ENCODE assay signal across 23 cellular contexts in genomic region chr6:90278129-90278528, GRCh38. TPM values are rescaled to one million over a fixed set of nuclear protein-coding genes. Genes with fewer than 3 reads are reported as not detected.
DNase-seq lines count a peak whose midpoint lies in the region; ATAC-seq and TF ChIP-seq lines count a peak whose summit lies in the region.
"Had no signal": no experiment of that assay in that cellular context is flagged by ENCODE, and none has a peak within 500 bp of the region (broad histone marks: within the 10 kb centered on the region; RNA-seq: fewer than 3 reads in every experiment).

No MANE protein-coding gene starts in this region.

- no peak overlapping the region for H2BK15ac ChIP-seq in mesenchymal stem cell (ENCODE audit: low read depth, poor library complexity, severe bottlenecking)

- intact Hi-C loops in activated B cell treated with CpG ODN at 0.5 μM for 24 hours (cut with micrococcal nuclease) = no loop called here
- intact Hi-C loops in uterus (cut with DNase I; ENCODE audit: low total_unique reads) = no loop called here
- intact Hi-C loops in vagina (cut with DNase I) = no loop called here

- H3K4me1 Mint-ChIP-seq in stimulated activated naive CD8-positive, alpha-beta T cell treated with anti-CD3 and anti-CD28 coated beads, Interleukin-15, Interleukin-2, amounts not matched to agents 100 ng/mL and 50 ng/mL, for 24 hours (ENCODE audit: low read depth) = peaks cover 97% of the 10 kb centered on the region
- peaks cover 91% of the 10 kb centered on the region for H3K4me1 Mint-ChIP-seq in activated B cell treated with CpG ODN at 0.5 μM for 24 hours
- H3K4me1 Mint-ChIP-seq: WTC11 had no signal

- no peak overlapping the region for H3K9ac ChIP-seq in mesenchymal stem cell (ENCODE audit: low read length)

- H2BK12ac ChIP-seq in mesenchymal stem cell (ENCODE audit: low read length in 2 of 2) = no peak overlapping the region

- no peaks in the 10 kb centered on the region for H3K27me3 Mint-ChIP-seq in stimulated activated naive CD8-positive, alpha-beta T cell treated with anti-CD3 and anti-CD28 coated beads, Interleukin-15, Interleukin-2, amounts not matched to agents 100 ng/mL and 50 ng/mL, for 24 hours
- no peaks in the 10 kb centered on the region for H3K27me3 Mint-ChIP-seq in activated B cell treated with CpG ODN at 0.5 μM for 24 hours
- H3K27me3 Mint-ChIP-seq: brain had no signal

- peak overlapping the region; percentile 7 for H4K8ac ChIP-seq in mesenchymal stem cell (ENCODE audit: low read length)

- TF ChIP-seq POLR2A in uterus (IDR thresholded peaks at IDR 0.05) (no peak), vagina (IDR thresholded peaks at IDR 0.05) (no peak)

- H3K9me3 ChIP-seq in mesenchymal stem cell (ENCODE audit: control insufficient read depth, low read length) (no peaks in the 10 kb centered on the region), uterus (no peaks in the 10 kb centered on the region), vagina (no peaks in the 10 kb centered on the region)
- H3K9me3 ChIP-seq: Caco-2, HAP-1, tibial nerve had no signal

- no peak overlapping the region for H3K4ac ChIP-seq in mesenchymal stem cell (ENCODE audit: low read depth in 1 of 2, low read length in 2 of 2)

- H3K4me1 ChIP-seq in mesenchymal stem cell (ENCODE audit: control insufficient read depth, insufficient read depth, low read depth, low read length) = no peaks in the 10 kb centered on the region
- H3K4me1 ChIP-seq in uterus = no peaks in the 10 kb centered on the region
- no peaks in the 10 kb centered on the region for H3K4me1 ChIP-seq in vagina
- H3K4me1 ChIP-seq: Caco-2, HAP-1 had no signal

- no peak for DNase-seq in stimulated activated naive CD8-positive, alpha-beta T cell treated with anti-CD3 and anti-CD28 coated beads, Interleukin-15, Interleukin-2, amounts not matched to agents 100 U/mL and 50 U/mL, for 24 hours
- DNase-seq in activated B cell treated with CpG ODN at 0.5 μM for 24 hours = no peak
- DNase-seq in mesenchymal stem cell = no peak
- DNase-seq in uterus = no peak
- no peak for DNase-seq in vagina (ENCODE audit: extremely low spot score in 2 of 2)
- DNase-seq in NCI-H1105 treated with DMSO at 0.1 percent for 48 hours (lab: John Stamatoyannopoulos, UW) = no peak
- DNase-seq: activated CD8-positive, alpha-beta memory T cell treated with anti-CD3 and anti-CD28 coated beads, Interleukin-2, amount 10 ng/mL, durations not matched to agents 7 days and 5 days; Caco-2; DND-41; Karpas-422; left cardiac atrium; NCI-H1930; NCI-H345; NCI-H82; PC-9; posterior cingulate gyrus; SIG-M5; stimulated activated CD4-positive, alpha-beta T cell treated with anti-CD3 and anti-CD28 coated beads, Interleukin-1b, Interleukin-23, amount 100 ng/mL, for 48 hours had no signal

- H2AK5ac ChIP-seq in mesenchymal stem cell (ENCODE audit: low read length, severe bottlenecking) = no peak overlapping the region

- H3K27ac Mint-ChIP-seq in stimulated activated naive CD8-positive, alpha-beta T cell treated with anti-CD3 and anti-CD28 coated beads, Interleukin-15, Interleukin-2, amounts not matched to agents 100 ng/mL and 50 ng/mL, for 24 hours = peak overlapping the region; percentile 98
- H3K27ac Mint-ChIP-seq in activated B cell treated with CpG ODN at 0.5 μM for 24 hours = peak overlapping the region; percentile 68
- H3K27ac Mint-ChIP-seq: activated CD8-positive, alpha-beta memory T cell treated with anti-CD3 and anti-CD28 coated beads, Interleukin-2, amount 10 ng/mL, durations not matched to agents 7 days and 5 days; WTC11 had no signal

- H3K14ac ChIP-seq in mesenchymal stem cell (ENCODE audit: low read length in 2 of 2) = no peak overlapping the region

- peaks cover 56% of the 10 kb centered on the region for H3K36me3 Mint-ChIP-seq in stimulated activated naive CD8-positive, alpha-beta T cell treated with anti-CD3 and anti-CD28 coated beads, Interleukin-15, Interleukin-2, amounts not matched to agents 100 ng/mL and 50 ng/mL, for 24 hours (ENCODE audit: low read depth)
- H3K36me3 Mint-ChIP-seq in activated B cell treated with CpG ODN at 0.5 μM for 24 hours (ENCODE audit: low read depth) = peaks cover 16% of the 10 kb centered on the region
- H3K36me3 Mint-ChIP-seq: WTC11 had no signal

- H3K4me2 ChIP-seq in mesenchymal stem cell (ENCODE audit: low read length, poor library complexity, severe bottlenecking) = no peak overlapping the region
- H3K4me2 ChIP-seq: PC-9 had no signal

- no peak overlapping the region for H4K91ac ChIP-seq in mesenchymal stem cell (ENCODE audit: low read length)

- H3K9me3 Mint-ChIP-seq in stimulated activated naive CD8-positive, alpha-beta T cell treated with anti-CD3 and anti-CD28 coated beads, Interleukin-15, Interleukin-2, amounts not matched to agents 100 ng/mL and 50 ng/mL, for 24 hours = no peaks in the 10 kb centered on the region
- H3K9me3 Mint-ChIP-seq in activated B cell treated with CpG ODN at 0.5 μM for 24 hours = no peaks in the 10 kb centered on the region

- no peak overlapping the region for H3K27ac ChIP-seq in mesenchymal stem cell (ENCODE audit: low read length, poor library complexity, severe bottlenecking)
- H3K27ac ChIP-seq in uterus = no peak overlapping the region
- H3K27ac ChIP-seq in vagina = no peak overlapping the region
- H3K27ac ChIP-seq: PC-9, tibial nerve had no signal

- no peak overlapping the region for H3K23ac ChIP-seq in mesenchymal stem cell (ENCODE audit: low read length in 2 of 2)

- H3K27me3 ChIP-seq in mesenchymal stem cell (ENCODE audit: control insufficient read depth in 1 of 2, insufficient read depth in 1 of 2, low read length in 2 of 2) = peaks cover 0 to 9% of the 10 kb centered on the region in 2 experiments
- no peaks in the 10 kb centered on the region for H3K27me3 ChIP-seq in uterus
- H3K27me3 ChIP-seq in vagina = no peaks in the 10 kb centered on the region
- H3K27me3 ChIP-seq: tibial nerve had no signal

- H2BK5ac ChIP-seq in mesenchymal stem cell (ENCODE audit: low read depth, low read length, poor library complexity, severe bottlenecking) = no peak overlapping the region

- CTCF ChIA-PET in activated B cell treated with CpG ODN at 0.5 μM for 24 hours (lab: Charles Lee) = interaction anchor here (1.4 to 2.0 kb wide), 2 partner anchors 8 to 115 kb away, joined by 3 to 5 read pairs; no protein-coding TSS in a partner anchor

- H3K36me3 ChIP-seq in mesenchymal stem cell (ENCODE audit: control insufficient read depth in 1 of 2, insufficient read depth in 2 of 2, low read depth in 1 of 2, low read length in 2 of 2) (no peaks in the 10 kb centered on the region), uterus (no peaks in the 10 kb centered on the region), vagina (no peaks in the 10 kb centered on the region)
- H3K36me3 ChIP-seq: HAP-1, tibial nerve had no signal

- POLR2A ChIA-PET in activated B cell treated with CpG ODN at 0.5 μM for 24 hours (lab: Charles Lee) = interaction anchor here (1.0 to 1.8 kb wide), 2 partner anchors 55 to 89 kb away, joined by 4 to 11 read pairs; no protein-coding TSS in a partner anchor

- H3K4me3 ChIP-seq in mesenchymal stem cell (ENCODE audit: insufficient read depth in 1 of 2, low read depth in 1 of 2, low read length in 2 of 2) (no peak overlapping the region), uterus (no peak overlapping the region), vagina (no peak overlapping the region)
- H3K4me3 ChIP-seq: HAP-1, PC-9, tibial nerve had no signal

- no peaks in the 10 kb centered on the region for H3K79me1 ChIP-seq in mesenchymal stem cell (replicated peaks; ENCODE audit: low read length, poor library complexity, severe bottlenecking)

- no peak overlapping the region for H2BK120ac ChIP-seq in mesenchymal stem cell (ENCODE audit: low read depth, low read length)

- peak overlapping the region; percentile 71 for H3K4me3 Mint-ChIP-seq in stimulated activated naive CD8-positive, alpha-beta T cell treated with anti-CD3 and anti-CD28 coated beads, Interleukin-15, Interleukin-2, amounts not matched to agents 100 ng/mL and 50 ng/mL, for 24 hours
- peak overlapping the region; percentile 6 for H3K4me3 Mint-ChIP-seq in activated B cell treated with CpG ODN at 0.5 μM for 24 hours
- H3K4me3 Mint-ChIP-seq: activated CD8-positive, alpha-beta memory T cell treated with anti-CD3 and anti-CD28 coated beads, Interleukin-2, amount 10 ng/mL, durations not matched to agents 7 days and 5 days; brain; WTC11 had no signal

- no peak overlapping the region for H3K18ac ChIP-seq in mesenchymal stem cell (ENCODE audit: low read depth in 1 of 2, low read length in 2 of 2)

- no peak for ATAC-seq in stimulated activated naive CD8-positive, alpha-beta T cell treated with anti-CD3 and anti-CD28 coated beads, Interleukin-15, Interleukin-2, amounts not matched to agents 100 U/mL and 50 U/mL, for 24 hours
- ATAC-seq in activated B cell treated with CpG ODN at 0.5 μM for 24 hours (ENCODE audit: low read depth) = no peak
- ATAC-seq: activated CD8-positive, alpha-beta memory T cell treated with anti-CD3 and anti-CD28 coated beads, Interleukin-2, amount 10 ng/mL, durations not matched to agents 7 days and 5 days; left cardiac atrium; WTC11 had no signal

- H2AFZ ChIP-seq in mesenchymal stem cell (ENCODE audit: low read depth, low read length) = no peak overlapping the region
- H2AFZ ChIP-seq: PC-9 had no signal

- 84% methylated on average over 4 of the region's 4 CpGs for WGBS in mesenchymal stem cell

- TF ChIP-seq CTCF in activated B cell treated with CpG ODN at 0.5 μM for 24 hours (IDR thresholded peaks at IDR 0.05) (no peak), uterus (IDR thresholded peaks at IDR 0.05) (no peak), vagina (IDR thresholded peaks at IDR 0.05) (no peak)

RNA-seq across cellular contexts. Expression of gene BACH2, which starts 18.5 kb away (rescaled TPM):
- 79.6 and 90.4 TPM in 2 replicates for total RNA-seq in activated B cell treated with CpG ODN at 0.5 μM for 24 hours
- polyA plus RNA-seq in mesenchymal stem cell (2013, experiment 1 of 2) = 0.25 TPM
- polyA plus RNA-seq in mesenchymal stem cell (2013, experiment 2 of 2) = 0.26 TPM
- total RNA-seq in uterus = 10 to 100 TPM in 2 of 4 donors, 1 to 10 TPM in 2; 1.3 to 15.0 (median 9.7) TPM
- 6.4 TPM for total RNA-seq in vagina
